1 cellular context compared by ENCODE assay signal in genomic region chr22:20424937-20425587, GRCh38.
TF ChIP-seq lines count a peak whose summit lies in the region.

No MANE protein-coding gene starts in this region.

TF ChIP-seq in HCT116, 20 proteins besides CTCF, POLR2A, EP300 and RAD21 (continued from another document):
- TF ChIP-seq CBX3 (IDR thresholded peaks at IDR 0.05; ENCODE audit: low read depth) (no peak), EZH2 (IDR thresholded peaks at IDR 0.05) (no peak), MAX (IDR thresholded peaks at IDR 0.05) (no peak), JUND (IDR thresholded peaks at IDR 0.05) (no peak), ELF1 (IDR thresholded peaks at IDR 0.05; ENCODE audit: borderline replicate concordance, low read depth) (no peak), TCF7L2 (IDR thresholded peaks at IDR 0.05; ENCODE audit: borderline replicate concordance, extremely low read depth, insufficient read depth, insufficient read length) (no peak), POLR2AphosphoS5 (IDR thresholded peaks at IDR 0.05; ENCODE audit: low read depth, low read length) (no peak)
